Comparison of ENCODE assay signal across 8 cellular contexts in the genomic region with DNA sequence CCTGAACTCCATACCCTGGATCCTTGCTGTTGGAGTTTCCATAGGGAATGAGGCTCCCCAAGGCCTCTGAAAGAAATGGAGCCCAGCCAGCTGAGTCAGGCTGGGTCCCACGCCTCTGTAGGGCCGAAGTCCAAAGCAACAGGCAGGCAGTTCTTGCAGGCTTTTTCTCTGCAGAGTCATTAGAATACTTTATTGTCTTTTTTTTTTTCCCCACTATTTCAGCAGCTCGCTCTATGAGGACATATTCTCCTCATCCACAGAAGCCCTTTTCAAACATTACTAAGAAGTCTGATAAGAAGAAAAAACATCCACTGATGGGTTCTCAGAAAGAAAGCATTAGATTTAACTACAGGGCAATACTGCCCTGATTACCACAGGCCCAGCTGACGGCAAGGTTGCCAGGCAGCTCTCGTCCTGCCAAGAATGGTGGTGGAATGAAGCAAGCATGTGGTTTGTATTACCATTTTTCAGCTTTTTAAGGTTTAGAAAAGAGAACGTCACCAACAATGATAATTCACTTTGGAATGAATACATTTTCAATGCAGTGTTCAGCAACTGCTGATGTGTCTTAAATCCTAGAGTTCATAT.
DNase-seq lines count a peak whose midpoint lies in the region; ATAC-seq and TF ChIP-seq lines count a peak whose summit lies in the region.

No MANE protein-coding gene starts in this region.

- no peaks in the 10 kb centered on the region for H3K36me3 Mint-ChIP-seq in brain

- no peak for TF ChIP-seq POLR2A in GM18505 (IDR thresholded peaks at IDR 0.05; ENCODE audit: borderline replicate concordance, extremely low read depth, insufficient read depth, insufficient read length)

- intact Hi-C loops in left colon (cut with DNase I, micrococcal nuclease), result loop anchor here in 1 of 2 donors (10.0 kb wide), 1 partner anchor 223 kb away; a partner anchor contains a TSS

- peaks cover 2% of the 10 kb centered on the region for H3K27me3 Mint-ChIP-seq in brain

- H3K4me3 Mint-ChIP-seq in brain, result peak overlapping the region in 4 of 5 experiments; percentile 24 to 70 (median 40)

- DNase-seq in HS-5 (ENCODE audit: low read depth), result peak; percentile 93
- peak; percentile 78 to 86 for DNase-seq in left colon
- DNase-seq in stromal cell of bone marrow (ENCODE audit: low read depth), result peak; percentile 95
- no peak for DNase-seq in DMS79 treated with DMSO at 0.1 percent for 48 hours (lab: John Stamatoyannopoulos, UW)
- no peak for DNase-seq in DMS153 treated with DMSO at 0.1 percent for 48 hours (lab: John Stamatoyannopoulos, UW; ENCODE audit: unreplicated experiment)
- DNase-seq in activated CD8-positive, alpha-beta memory T cell treated with anti-CD3 and anti-CD28 coated beads, Interleukin-2, amount 50 U/mL, for 4 hours, result no peak

- peaks cover 34% of the 10 kb centered on the region for H3K4me1 Mint-ChIP-seq in brain

- H3K9me3 Mint-ChIP-seq in brain, result no peaks in the 10 kb centered on the region

- no peak for TF ChIP-seq CTCF in brain (conservative IDR thresholded peaks at IDR 0.05)

- peak overlapping the region; percentile 44 to 97 (median 96) for H3K27ac Mint-ChIP-seq in brain

- ATAC-seq in left colon, result peak; percentile 94
- ATAC-seq in GM18505 (IDR thresholded peaks at IDR 0.05; ENCODE audit: unreplicated experiment), result no peak

Comparison
In these comparisons a context has a peak if more than half of its experiments do, and no peak if none do; other contexts are left out.
1. DNase-seq: peak in HS-5 (single experiment), left colon (2 of 2) and stromal cell of bone marrow (single experiment); none in DMS79 treated with DMSO at 0.1 percent for 48 hours (single experiment), DMS153 treated with DMSO at 0.1 percent for 48 hours (single experiment) and activated CD8-positive, alpha-beta memory T cell treated with anti-CD3 and anti-CD28 coated beads, Interleukin-2, amount 50 U/mL, for 4 hours (single experiment).